ENCODE assay signal across 1 cellular context in genomic region chr9:77598510-77598909, GRCh38.
TF ChIP-seq lines count a peak whose summit lies in the region.

No MANE protein-coding gene starts in this region.

TF ChIP-seq in IMR-90, 13 proteins besides CTCF, POLR2A, EP300 and RAD21 (continued from another document):
- no peak for TF ChIP-seq BHLHE40 (IDR thresholded peaks at IDR 0.05; ENCODE audit: low read depth, low read length)
TF ChIP-seq in IMR-90: peak in this region for 0.
